ENCODE assay signal across 8 cellular contexts in genomic region chr19:2462635-2463421, GRCh38. TPM values are rescaled to one million over a fixed set of nuclear protein-coding genes. Genes with fewer than 3 reads are reported as not detected.
DNase-seq lines count a peak whose midpoint lies in the region; ATAC-seq and TF ChIP-seq lines count a peak whose summit lies in the region.

No MANE protein-coding gene starts in this region.

- 9 to 20% (median 16%) methylated on average over 37 to 46 of the region's 46 CpGs for WGBS in adrenal gland, 4 donors
- 8% methylated on average over 46 of the region's 46 CpGs for WGBS in heart right ventricle, 2 donors
- WGBS in ovary, 3 donors, result 3 to 6% (median 4%) methylated on average over 44 to 46 of the region's 46 CpGs

- ATAC-seq in heart right ventricle (peak; percentile 71 to 90 (median 82)), HG03135 (IDR thresholded peaks at IDR 0.05; ENCODE audit: unreplicated experiment) (no peak), HG03045 (IDR thresholded peaks at IDR 0.05; ENCODE audit: unreplicated experiment) (no peak)

- DNase-seq in D341Med (ENCODE audit: low spot score), result peak; percentile 65
- peak; percentile 93 for DNase-seq in MG63
- peak; percentile 87 to 93 (median 92) for DNase-seq in adrenal gland
- DNase-seq in heart right ventricle, result peak; percentile 87 to 93
- DNase-seq in ovary, result peak; percentile 90 to 94 (median 92)
- no peak for DNase-seq in OCI-M1 (lab: John Stamatoyannopoulos, UW)

- H3K9me3 ChIP-seq in MG63, result no peaks in the 10 kb centered on the region
- no peaks in the 10 kb centered on the region for H3K9me3 ChIP-seq in adrenal gland (replicated peaks in 1 of 3)
- H3K9me3 ChIP-seq in heart right ventricle, result no peaks in the 10 kb centered on the region
- no peaks in the 10 kb centered on the region for H3K9me3 ChIP-seq in ovary

- H3K27me3 ChIP-seq in MG63 (no peaks in the 10 kb centered on the region), adrenal gland (no peaks in the 10 kb centered on the region), heart right ventricle (no peaks in the 10 kb centered on the region), ovary (no peaks in the 10 kb centered on the region)

- H3K4me3 ChIP-seq in MG63, result peak overlapping the region; percentile 63
- H3K4me3 ChIP-seq in adrenal gland, result peak overlapping the region in 2 of 4 donors; percentile 60 to 81
- peak overlapping the region; percentile 5 to 68 (median 60) for H3K4me3 ChIP-seq in heart right ventricle
- H3K4me3 ChIP-seq in ovary, result peak overlapping the region; percentile 32

- intact Hi-C loops in adrenal gland (cut with DNase I), result no loop called here
- intact Hi-C loops in heart right ventricle (cut with DNase I), result loop anchor here in 1 of 10 donors (10.0 kb wide), 1 partner anchor 292 kb away; no protein-coding TSS in a partner anchor
- intact Hi-C loops in ovary (cut with DNase I), result no loop called here

- no peaks in the 10 kb centered on the region for H3K36me3 ChIP-seq in MG63
- no peaks in the 10 kb centered on the region for H3K36me3 ChIP-seq in adrenal gland (replicated peaks in 1 of 2)
- H3K36me3 ChIP-seq in heart right ventricle, result no peaks in the 10 kb centered on the region
- H3K36me3 ChIP-seq in ovary, result no peaks in the 10 kb centered on the region

- H3K4me1 ChIP-seq in adrenal gland (replicated peaks in 1 of 2) (peaks cover 11 to 13% of the 10 kb centered on the region in 2 donors), heart right ventricle (peaks cover 2 to 22% (median 18%) of the 10 kb centered on the region in 9 donors), ovary (ENCODE audit: insufficient read depth) (peaks cover 2% of the 10 kb centered on the region)

- TF ChIP-seq CTCF in adrenal gland (IDR thresholded peaks at IDR 0.05), result peak in 1 of 6 experiments; percentile 38
- no peak for TF ChIP-seq CTCF in heart right ventricle (IDR thresholded peaks at IDR 0.05)
- peak in 1 of 3 donors; percentile 19 for TF ChIP-seq CTCF in ovary (IDR thresholded peaks at IDR 0.05)

- no peak for TF ChIP-seq EP300 in ovary (IDR thresholded peaks at IDR 0.05)

- TF ChIP-seq POLR2A in adrenal gland (IDR thresholded peaks at IDR 0.05), result peak in 1 of 2 donors; percentile 94
- TF ChIP-seq POLR2A in ovary (IDR thresholded peaks at IDR 0.05), result peak; percentile 50

- H3K27ac ChIP-seq in adrenal gland (peak overlapping the region in 1 of 5 donors; percentile 32), heart right ventricle (peak overlapping the region in 7 of 10 donors; percentile 11 to 66 (median 36)), ovary (no peak overlapping the region)

RNA-seq across cellular contexts. Expression of gene LMNB2, which starts 6.1 kb away (rescaled TPM):
- 124 and 171 TPM in 2 replicates for total RNA-seq in MG63 (2014; rRNA removed; shearing (Covaris generic); ENCODE audit: low replicate concordance)
- total RNA-seq in adrenal gland (10 to 100 TPM; 13.0 to 27.2 (median 20.3) TPM), heart right ventricle (10 to 100 TPM in 6 of 10 donors, 1 to 10 TPM in 4; 7.5 to 21.2 (median 10.1) TPM), ovary (10 to 100 TPM in 6 of 7 donors, 1 to 10 TPM in 1; 8.0 to 40.9 (median 25.6) TPM)
- polyA plus RNA-seq in adrenal gland (10 to 100 TPM in 2 of 3 donors, 1 to 10 TPM in 1; 8.8 to 24.9 (median 16.1) TPM), heart right ventricle (10 to 100 TPM in 1 of 2 donors, 1 to 10 TPM in 1; 9.1 to 18.8 TPM), ovary (10 to 100 TPM; 15.3 to 17.4 TPM)

RNA-seq across cellular contexts. Expression of gene GADD45B, which starts 13.1 kb away (rescaled TPM):
- 36.4 and 48.7 TPM in 2 replicates for total RNA-seq in MG63 (2014; rRNA removed; shearing (Covaris generic); ENCODE audit: low replicate concordance)
- 100 to 1,000 TPM in 2 of 8 donors, 10 to 100 TPM in 6; 47.0 to 119 (median 74.2) TPM for total RNA-seq in adrenal gland
- 100 to 1,000 TPM in 1 of 3 donors, 10 to 100 TPM in 2; 18.3 to 132 (median 81.2) TPM for polyA plus RNA-seq in adrenal gland
- 100 to 1,000 TPM in 2 of 10 donors, 10 to 100 TPM in 8; 19.6 to 297 (median 31.3) TPM for total RNA-seq in heart right ventricle
- 10 to 100 TPM; 81.4 to 95.2 TPM for polyA plus RNA-seq in heart right ventricle
- 100 to 1,000 TPM in 2 of 7 donors, 10 to 100 TPM in 5; 47.0 to 414 (median 73.9) TPM for total RNA-seq in ovary
- polyA plus RNA-seq in ovary, result 100 to 1,000 TPM in 1 of 2 donors, 10 to 100 TPM in 1; 17.8 to 120 TPM

RNA-seq across cellular contexts. Expression of gene TIMM13, which starts 35.4 kb away (rescaled TPM):
- 17.2 and 34.5 TPM in 2 replicates for total RNA-seq in MG63 (2014; rRNA removed; shearing (Covaris generic); ENCODE audit: low replicate concordance)
- total RNA-seq in adrenal gland (100 to 1,000 TPM in 4 of 8 donors, 10 to 100 TPM in 4; 59.6 to 184 (median 96.8) TPM), heart right ventricle (10 to 100 TPM; 54.2 to 94.2 (median 64.9) TPM), ovary (10 to 100 TPM; 19.3 to 72.3 (median 61.6) TPM)
- polyA plus RNA-seq in adrenal gland (10 to 100 TPM; 32.7 to 96.0 (median 80.1) TPM), heart right ventricle (100 to 1,000 TPM in 1 of 2 donors, 10 to 100 TPM in 1; 79.6 to 116 TPM), ovary (10 to 100 TPM in 1 of 2 donors, 1 to 10 TPM in 1; 2.7 to 46.1 TPM)

Comparison
In these comparisons a context has a peak if more than half of its experiments do, and no peak if none do; other contexts are left out.
1. H3K27ac ChIP-seq: peak in heart right ventricle (7 of 10); none in ovary (0 of 2).
2. ATAC-seq: peak in heart right ventricle (8 of 8); none in HG03135 (single experiment) and HG03045 (single experiment).